20 cellular contexts compared by ENCODE assay signal in genomic region chr20:48419173-48419572, GRCh38.
"Had no signal": no experiment of that assay in that cellular context is flagged by ENCODE, and none has a peak within 500 bp of the region (broad histone marks: within the 10 kb centered on the region; RNA-seq: fewer than 3 reads in every experiment).

No MANE protein-coding gene starts in this region.

- H3K27ac Mint-ChIP-seq: naive thymus-derived CD8-positive, alpha-beta T cell; natural killer cell treated with Interleukin-12 subunit alpha and Interleukin-12 subunit beta and Interleukin-15 and Interleukin-18, amount 100 ng/mL, for 72 hours; stimulated activated effector memory CD8-positive, alpha-beta T cell treated with anti-CD3 and anti-CD28 coated beads, Interleukin-12 subunit alpha, Interleukin-12 subunit beta, amount 100 ng/mL, for 72 hours; stimulated activated naive CD8-positive, alpha-beta T cell treated with anti-CD3 and anti-CD28 coated beads, Interleukin-15, amount 100 ng/mL, for 72 hours had no signal

- ATAC-seq: naive thymus-derived CD8-positive, alpha-beta T cell; natural killer cell treated with Interleukin-12 subunit alpha and Interleukin-12 subunit beta and Interleukin-15 and Interleukin-18, amount 100 ng/mL, for 72 hours; pancreas; right lobe of liver; stimulated activated effector memory CD8-positive, alpha-beta T cell treated with anti-CD3 and anti-CD28 coated beads, Interleukin-12 subunit alpha, Interleukin-12 subunit beta, amount 100 ng/mL, for 72 hours; stimulated activated naive CD8-positive, alpha-beta T cell treated with anti-CD3 and anti-CD28 coated beads, Interleukin-15, amount 100 ng/mL, for 72 hours; stimulated activated naive CD8-positive, alpha-beta T cell treated with anti-CD3 and anti-CD28 coated beads, Interleukin-15, Interleukin-2, amounts not matched to agents 100 U/mL and 50 U/mL, for 24 hours had no signal

- DNase-seq: naive B cell; naive thymus-derived CD8-positive, alpha-beta T cell; nucleus accumbens; pancreas; retina; right lobe of liver; sigmoid colon; small intestine; stimulated activated CD4-positive, alpha-beta T cell treated with anti-CD3 and anti-CD28 coated beads, Interleukin-15, amount 100 ng/mL, for 24 hours; stimulated activated CD4-positive, alpha-beta T cell treated with anti-CD3 and anti-CD28 coated beads, Interleukin-2, amount 100 ng/mL, for 24 hours; stimulated activated CD4-positive, alpha-beta T cell treated with anti-CD3 and anti-CD28 coated beads, Interleukin-2, amount 100 ng/mL, for 48 hours; stimulated activated CD4-positive, alpha-beta T cell treated with anti-CD3 and anti-CD28 coated beads, Interleukin-4, amount 100 ng/mL, for 24 hours; stimulated activated naive CD4-positive, alpha-beta T cell; stimulated activated naive CD8-positive, alpha-beta T cell treated with anti-CD3 and anti-CD28 coated beads, Interleukin-15, amount 100 ng/mL, for 72 hours; stimulated activated naive CD8-positive, alpha-beta T cell treated with anti-CD3 and anti-CD28 coated beads, Interleukin-15, Interleukin-2, amounts not matched to agents 100 U/mL and 50 U/mL, for 24 hours; thyroid gland; trophoblast cell; upper lobe of left lung had no signal

- H3K4me1 Mint-ChIP-seq: stimulated activated effector memory CD8-positive, alpha-beta T cell treated with anti-CD3 and anti-CD28 coated beads, Interleukin-12 subunit alpha, Interleukin-12 subunit beta, amount 100 ng/mL, for 72 hours; stimulated activated naive CD8-positive, alpha-beta T cell treated with anti-CD3 and anti-CD28 coated beads, Interleukin-15, amount 100 ng/mL, for 72 hours had no signal

- H3K9me3 Mint-ChIP-seq: naive thymus-derived CD8-positive, alpha-beta T cell; natural killer cell treated with Interleukin-12 subunit alpha and Interleukin-12 subunit beta and Interleukin-15 and Interleukin-18, amount 100 ng/mL, for 72 hours; stimulated activated effector memory CD8-positive, alpha-beta T cell treated with anti-CD3 and anti-CD28 coated beads, Interleukin-12 subunit alpha, Interleukin-12 subunit beta, amount 100 ng/mL, for 72 hours; stimulated activated naive CD8-positive, alpha-beta T cell treated with anti-CD3 and anti-CD28 coated beads, Interleukin-15, amount 100 ng/mL, for 72 hours had no signal

- H3K4me3 Mint-ChIP-seq: naive B cell; naive thymus-derived CD8-positive, alpha-beta T cell; natural killer cell treated with Interleukin-12 subunit alpha and Interleukin-12 subunit beta and Interleukin-15 and Interleukin-18, amount 100 ng/mL, for 72 hours; stimulated activated effector memory CD8-positive, alpha-beta T cell treated with anti-CD3 and anti-CD28 coated beads, Interleukin-12 subunit alpha, Interleukin-12 subunit beta, amount 100 ng/mL, for 72 hours; stimulated activated naive CD8-positive, alpha-beta T cell treated with anti-CD3 and anti-CD28 coated beads, Interleukin-15, amount 100 ng/mL, for 72 hours had no signal

- H3K36me3 Mint-ChIP-seq: naive B cell; naive thymus-derived CD8-positive, alpha-beta T cell; natural killer cell treated with Interleukin-12 subunit alpha and Interleukin-12 subunit beta and Interleukin-15 and Interleukin-18, amount 100 ng/mL, for 72 hours; stimulated activated effector memory CD8-positive, alpha-beta T cell treated with anti-CD3 and anti-CD28 coated beads, Interleukin-12 subunit alpha, Interleukin-12 subunit beta, amount 100 ng/mL, for 72 hours had no signal

- H3K27me3 Mint-ChIP-seq: stimulated activated naive CD8-positive, alpha-beta T cell treated with anti-CD3 and anti-CD28 coated beads, Interleukin-15, amount 100 ng/mL, for 72 hours had no signal
